In the genomic region with DNA sequence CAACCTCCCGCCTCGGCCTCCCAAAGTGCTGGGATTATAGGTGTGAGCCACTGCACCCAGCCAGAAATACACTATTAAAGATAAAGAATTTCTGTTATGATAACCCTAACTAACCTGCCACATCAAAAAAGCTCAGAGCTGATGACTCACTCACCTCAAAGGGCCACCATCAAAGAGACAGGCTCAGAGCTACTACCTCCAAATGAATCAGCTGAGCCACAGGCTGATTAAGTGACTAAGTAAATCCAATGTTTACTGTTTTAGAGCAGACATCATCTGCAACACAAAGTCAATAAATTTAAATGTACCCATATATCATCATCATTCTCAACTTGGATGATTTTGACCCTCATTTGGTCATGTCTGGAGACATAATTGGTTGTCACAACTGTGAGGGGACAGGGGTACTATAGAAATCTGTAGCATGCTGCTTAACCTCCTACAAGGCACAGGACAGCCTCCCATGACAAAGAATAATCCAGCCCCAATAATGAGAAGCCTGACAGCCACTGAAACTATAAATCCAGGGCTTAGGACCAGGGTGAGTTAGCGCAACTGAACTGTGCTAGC, we compare ENCODE assay signal across 9 cellular contexts.
DNase-seq lines count a peak whose midpoint lies in the region; ATAC-seq and TF ChIP-seq lines count a peak whose summit lies in the region.
"Had no signal": no experiment of that assay in that cellular context is flagged by ENCODE, and none has a peak within 500 bp of the region (broad histone marks: within the 10 kb centered on the region; RNA-seq: fewer than 3 reads in every experiment).

No MANE protein-coding gene starts in this region.

- H3K9me3 ChIP-seq in left lung (no peaks in the 10 kb centered on the region), tibial artery (no peaks in the 10 kb centered on the region)

- peaks cover 0 to 4% of the 10 kb centered on the region in 2 donors for H3K36me3 ChIP-seq in left lung
- peaks cover 0 to 46% (median 10%) of the 10 kb centered on the region in 3 donors for H3K36me3 ChIP-seq in tibial artery

- no peak overlapping the region for H3K4me3 ChIP-seq in left lung
- no peak overlapping the region for H3K4me3 ChIP-seq in tibial artery
- H3K4me3 ChIP-seq: lung had no signal

- DNase-seq in AG08395 (ENCODE audit: low spot score) = peak; percentile 44
- DNase-seq in HPDE6-E6E7 (ENCODE audit: extremely low spot score) = peak; percentile 93
- peak; percentile 35 for DNase-seq in activated T-cell treated with anti-CD3 and anti-CD28 coated beads for 48 hours (ENCODE audit: low read depth)
- no peak for DNase-seq in left lung
- DNase-seq in HuH-7.5 (ENCODE audit: low spot score) = no peak
- DNase-seq in tibial artery = no peak

- H3K27ac ChIP-seq in left lung (no peak overlapping the region), tibial artery (no peak overlapping the region)

- no peaks in the 10 kb centered on the region for H3K27me3 ChIP-seq in left lung
- H3K27me3 ChIP-seq in tibial artery = no peaks in the 10 kb centered on the region

- ATAC-seq in left lung (peak; percentile 30), HG02970 (IDR thresholded peaks at IDR 0.05; ENCODE audit: low FRiP score, unreplicated experiment) (no peak), GM21390 (IDR thresholded peaks at IDR 0.05; ENCODE audit: unreplicated experiment) (no peak)

- TF ChIP-seq CTCF in left lung (IDR thresholded peaks at IDR 0.05) (no peak), tibial artery (IDR thresholded peaks at IDR 0.05) (no peak)

- intact Hi-C loops in left lung (cut with DNase I) (no loop called here), tibial artery (cut with DNase I; ENCODE audit: low total_unique reads) (no loop called here)

- H3K4me1 ChIP-seq in left lung = no peaks in the 10 kb centered on the region
- H3K4me1 ChIP-seq in tibial artery = no peaks in the 10 kb centered on the region

Comparison
In these comparisons a context has a peak if more than half of its experiments do, and no peak if none do; other contexts are left out.
1. DNase-seq: peak in AG08395 (single experiment), HPDE6-E6E7 (single experiment) and activated T-cell treated with anti-CD3 and anti-CD28 coated beads for 48 hours (single experiment); none in left lung (0 of 2), HuH-7.5 (single experiment) and tibial artery (0 of 2).